Comparison of ENCODE assay signal across 1 cellular context in the genomic region with DNA sequence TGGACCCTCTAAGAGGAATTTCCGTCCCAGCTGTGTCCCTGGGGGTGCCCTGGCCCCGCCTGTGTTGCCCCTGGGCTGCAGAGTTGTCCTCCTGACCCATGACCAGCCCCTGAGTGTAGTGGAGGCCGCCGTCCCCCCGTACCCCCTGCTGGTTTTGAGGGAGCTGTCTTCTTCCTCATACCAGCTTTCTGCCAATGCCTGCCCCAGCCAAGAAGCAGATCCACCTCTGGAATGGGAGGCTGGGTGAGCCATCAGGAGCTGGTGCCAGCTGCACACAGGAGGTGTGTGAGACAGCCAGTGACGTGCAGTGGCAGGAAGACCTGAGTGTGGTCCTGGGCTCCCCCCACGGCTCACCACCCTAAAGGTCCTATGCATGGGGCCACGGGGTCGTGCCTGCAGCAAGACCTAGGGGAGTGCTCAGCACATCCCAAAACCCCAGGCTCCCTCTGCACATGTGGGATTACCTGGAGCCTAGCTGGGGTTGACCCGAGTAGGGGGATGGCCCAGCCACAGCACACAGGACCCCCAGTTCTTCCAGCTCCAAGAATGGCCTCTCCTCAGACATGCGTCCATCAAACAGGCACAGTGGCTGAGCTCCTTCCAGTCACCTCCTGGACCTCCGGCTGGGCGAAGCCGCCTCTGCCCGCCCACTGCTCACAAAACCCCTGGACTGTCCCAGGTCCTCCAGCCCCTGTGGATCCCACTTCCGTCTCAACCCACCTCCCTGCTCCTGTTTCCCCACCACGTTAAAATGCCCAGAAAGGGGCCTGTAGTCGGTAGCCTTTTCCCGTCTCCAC.
TF ChIP-seq lines count a peak whose summit lies in the region.

No MANE protein-coding gene starts in this region.

TF ChIP-seq in H1, 55 proteins besides CTCF, POLR2A, EP300 and RAD21 (continued from another document):
- TF ChIP-seq USF2 (IDR thresholded peaks at IDR 0.05; ENCODE audit: low read length) (no peak), SAP30 (IDR thresholded peaks at IDR 0.05; ENCODE audit: insufficient read depth, insufficient replicate concordance, low read length) (no peak), NRF1 (IDR thresholded peaks at IDR 0.05; ENCODE audit: low read depth, low read length) (no peak), YY1 (IDR thresholded peaks at IDR 0.05; ENCODE audit: low read depth, low read length) (no peak), KDM4A (IDR thresholded peaks at IDR 0.05; ENCODE audit: low read depth, low read length, severe bottlenecking) (no peak), NANOG (IDR thresholded peaks at IDR 0.05; ENCODE audit: insufficient read depth, low read depth, low read length, poor library complexity, severe bottlenecking) (no peak), POLR2AphosphoS5 (IDR thresholded peaks at IDR 0.05; ENCODE audit: low read depth, low read length) (no peak)
